8 cellular contexts compared by ENCODE assay signal in the genomic region with DNA sequence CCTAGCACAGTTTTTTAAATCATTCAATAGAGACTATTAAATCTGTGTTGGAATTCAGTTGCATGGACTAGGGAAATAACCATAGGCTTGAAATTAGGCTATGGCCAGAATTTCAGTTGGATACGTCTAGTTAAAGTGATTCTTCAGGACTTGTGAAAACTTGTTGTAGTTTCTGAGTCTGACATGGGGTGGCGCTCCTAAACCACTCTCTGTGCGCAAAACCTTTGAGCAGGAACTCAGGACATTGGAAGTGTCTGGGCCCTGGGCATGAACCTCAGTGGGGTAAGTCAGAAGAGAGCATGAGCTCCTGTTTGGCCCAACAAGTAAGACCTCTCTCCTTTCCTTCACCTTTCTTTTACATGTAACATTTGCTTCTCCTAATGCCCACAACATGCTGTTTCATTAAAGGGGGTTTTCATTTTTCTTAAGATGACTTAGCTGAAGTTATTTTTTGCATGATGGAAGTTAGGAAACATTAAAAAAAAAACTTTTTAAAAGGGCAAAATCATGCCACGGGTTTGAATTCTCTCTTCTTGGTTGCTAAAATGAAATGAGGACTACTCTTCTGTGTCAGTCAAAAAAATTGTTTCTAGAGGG. TPM values are rescaled to one million over a fixed set of nuclear protein-coding genes. Genes with fewer than 3 reads are reported as not detected.
DNase-seq lines count a peak whose midpoint lies in the region; ATAC-seq, FAIRE-seq and TF ChIP-seq lines count a peak whose summit lies in the region.

No MANE protein-coding gene starts in this region.

- H3K79me1 ChIP-seq in H1 (ENCODE audit: low read depth, low read length) = no peaks in the 10 kb centered on the region

- H3K36me3 ChIP-seq in H1 (ENCODE audit: control insufficient read depth in 2 of 4, insufficient read depth in 4 of 4, low read length in 3 of 4) = no peaks in the 10 kb centered on the region

- CTCF ChIA-PET in H1 (lab: Charles Lee; ENCODE audit: partially characterized antibody) = interaction anchor here (0.7 to 2.4 kb wide), 41 partner anchors 8 to 519 kb away, joined by 3 to 58 read pairs (median 4); partner anchors contain the start of genes CCDC190, NUF2 and RGS4

- TF ChIP-seq RAD21 in H1 (IDR thresholded peaks at IDR 0.05 in 1 of 2, conservative IDR thresholded peaks at IDR 0.05 in 1 of 2; ENCODE audit: low read depth in 2 of 2, low read length in 2 of 2) = peak; percentile 99

- H3K4me1 Mint-ChIP-seq in mesothelial cell of epicardium = peaks cover 15% of the 10 kb centered on the region

- H2BK20ac ChIP-seq in H1 (ENCODE audit: low read length) = no peak overlapping the region

- H2AK5ac ChIP-seq in H1 (ENCODE audit: low read depth, low read length) = no peak overlapping the region

- H3K27me3 Mint-ChIP-seq in mesothelial cell of epicardium (ENCODE audit: low read depth) = peaks cover 5% of the 10 kb centered on the region

- H2AFZ ChIP-seq in H1 (ENCODE audit: low read length) = no peak overlapping the region

- ATAC-seq in GM21423 (IDR thresholded peaks at IDR 0.05; ENCODE audit: unreplicated experiment) (no peak), HG03521 (IDR thresholded peaks at IDR 0.05; ENCODE audit: unreplicated experiment) (no peak)

- TF ChIP-seq POLR2A in H1 (IDR thresholded peaks at IDR 0.05; ENCODE audit: control extremely low read depth in 1 of 2, low read depth in 2 of 2, low read length in 2 of 2) = no peak

- 31% methylated on average over 4 of the region's 4 CpGs; no CpG with 5 or more reads in 1 of the 2 experiments for WGBS in H1 (ENCODE audit: extremely low coverage in 1 of 2, insufficient coverage in 1 of 2, insufficient read length in 1 of 2, insufficient replicate concordance in 2 of 2, low coverage in 1 of 2, low lambda C conversion rate in 2 of 2, missing lambda C conversion rate in 1 of 2), 2 experiments

- no peaks in the 10 kb centered on the region for H3K23me2 ChIP-seq in H1 (ENCODE audit: low read depth, low read length)

- H4K91ac ChIP-seq in H1 (replicated peaks; ENCODE audit: insufficient read length, low read length) = no peak overlapping the region

- no peaks in the 10 kb centered on the region for H3K36me3 Mint-ChIP-seq in mesothelial cell of epicardium

- no peaks in the 10 kb centered on the region for H3K9me3 ChIP-seq in H1 (ENCODE audit: insufficient read depth in 2 of 2, low read depth in 1 of 2, low read length in 1 of 2)

- no peak overlapping the region for H3K56ac ChIP-seq in H1 (replicated peaks; ENCODE audit: insufficient read length, low read depth, low read length)

- TF ChIP-seq CTCF in H1 (IDR thresholded peaks at IDR 0.05; ENCODE audit: control extremely low read depth in 1 of 3, insufficient read depth in 1 of 3, low read depth in 1 of 3, low read length in 3 of 3) = peak; percentile 45 to 92 (median 86)
- peak; percentile 66 for TF ChIP-seq CTCF in mesothelial cell of epicardium (IDR thresholded peaks at IDR 0.05; ENCODE audit: unreplicated experiment)

- H3K9ac ChIP-seq in H1 (replicated peaks in 1 of 4; ENCODE audit: extremely low read depth in 1 of 4, low read depth in 3 of 4, low read length in 3 of 4) = no peak overlapping the region

- H3K4me2 ChIP-seq in H1 (ENCODE audit: insufficient read depth in 1 of 2, low read depth in 2 of 2, low read length in 2 of 2) = no peak overlapping the region

- H3K14ac ChIP-seq in H1 (ENCODE audit: insufficient read length) = no peak overlapping the region

- no peak overlapping the region for H2BK12ac ChIP-seq in H1 (ENCODE audit: low read depth, low read length)

- no peak overlapping the region for H2BK120ac ChIP-seq in H1 (replicated peaks; ENCODE audit: low read depth, low read length)

- H3K4me3 ChIP-seq in H1 (ENCODE audit: extremely low read depth in 1 of 4, insufficient read depth in 2 of 4, low read depth in 3 of 4, low read length in 4 of 4) = no peak overlapping the region

- H3K27ac Mint-ChIP-seq in mesothelial cell of epicardium = no peak overlapping the region

- no peak overlapping the region for H3K23ac ChIP-seq in H1 (ENCODE audit: insufficient read length)

- no peak overlapping the region for H3K27ac ChIP-seq in H1 (ENCODE audit: low read depth, low read length)

- peak; percentile 82 for FAIRE-seq in H1 (lab: Jason Lieb, UNC)

- POLR2A ChIA-PET in H1 (lab: Charles Lee; ENCODE audit: partially characterized antibody) = interaction anchor here (0.6 kb wide), 1 partner anchor 8 kb away, joined by 3 read pairs; no protein-coding TSS in a partner anchor

- H4K5ac ChIP-seq in H1 (ENCODE audit: insufficient read length, low read depth, low read length) = no peak overlapping the region

- H4K8ac ChIP-seq in H1 (ENCODE audit: extremely low read depth, insufficient read depth, low read length) = no peak overlapping the region

- H4K20me1 ChIP-seq in H1 (replicated peaks in 1 of 2; ENCODE audit: control insufficient read depth in 1 of 2, insufficient read depth in 2 of 2, low read length in 2 of 2) = no peaks in the 10 kb centered on the region

- no peak overlapping the region for H2BK5ac ChIP-seq in H1 (ENCODE audit: low read depth, low read length)

- H3K79me2 ChIP-seq in H1 (ENCODE audit: control insufficient read depth in 1 of 2, insufficient read depth in 2 of 2, low read length in 2 of 2) = no peaks in the 10 kb centered on the region

- no peak overlapping the region for H2BK15ac ChIP-seq in H1 (ENCODE audit: low read length)

- DNase-seq in SIG-M5 treated with dmso at 0.1 percent for 504 hours (lab: John Stamatoyannopoulos, UW; ENCODE audit: unreplicated experiment) (peak; percentile 52), SIG-M5 (lab: John Stamatoyannopoulos, UW) (no peak), LHCN-M2 (ENCODE audit: low read depth) (peak; percentile 87), RPMI7951 (ENCODE audit: low read depth) (peak; percentile 67), H1 (ENCODE audit: low read depth in 1 of 2, low spot score in 2 of 2) (peak; percentile 31 to 87), mesothelial cell of epicardium (ENCODE audit: low spot score in 2 of 2, unreplicated experiment in 2 of 2) (peak in 1 of 2 experiments; percentile 64)

- H3K4me3 Mint-ChIP-seq in mesothelial cell of epicardium = no peak overlapping the region

- no peak overlapping the region for H3K4ac ChIP-seq in H1 (replicated peaks; ENCODE audit: insufficient read length, low read depth, low read length)

- H3K9me3 Mint-ChIP-seq in mesothelial cell of epicardium = peaks cover 3% of the 10 kb centered on the region

- no peak for TF ChIP-seq EP300 in H1 (IDR thresholded peaks at IDR 0.05; ENCODE audit: borderline replicate concordance in 1 of 2, low read depth in 2 of 2, low read length in 2 of 2)

- H3K27me3 ChIP-seq in H1 (replicated peaks in 1 of 4; ENCODE audit: control insufficient read depth in 3 of 4, extremely low read depth in 1 of 4, insufficient read depth in 3 of 4, low read length in 3 of 4) = no peaks in the 10 kb centered on the region

- no peak overlapping the region for H3K18ac ChIP-seq in H1 (ENCODE audit: extremely low read depth, low read length)

- H3K4me1 ChIP-seq in H1 (replicated peaks in 1 of 4; ENCODE audit: control insufficient read depth in 3 of 4, insufficient read depth in 4 of 4, low read length in 3 of 4) = peaks cover 0 to 3% (median 0%) of the 10 kb centered on the region in 4 experiments; a peak in 2 of 7 replicates

TF ChIP-seq in H1, 55 proteins besides CTCF, POLR2A, EP300 and RAD21 (continues in another document):
- TF ChIP-seq, protein P1, sequence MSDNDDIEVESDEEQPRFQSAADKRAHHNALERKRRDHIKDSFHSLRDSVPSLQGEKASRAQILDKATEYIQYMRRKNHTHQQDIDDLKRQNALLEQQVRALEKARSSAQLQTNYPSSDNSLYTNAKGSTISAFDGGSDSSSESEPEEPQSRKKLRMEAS (IDR thresholded peaks at IDR 0.05) = no peak
- TF ChIP-seq SIN3A (conservative IDR thresholded peaks at IDR 0.05 in 1 of 2, IDR thresholded peaks at IDR 0.05 in 1 of 2; ENCODE audit: low read depth in 1 of 2, low read length in 2 of 2) (no peak), KDM5A (IDR thresholded peaks at IDR 0.05; ENCODE audit: low read length) (no peak), HDAC2 (IDR thresholded peaks at IDR 0.05; ENCODE audit: borderline replicate concordance in 1 of 2, low read depth in 2 of 2, low read length in 2 of 2) (no peak), GTF2F1 (IDR thresholded peaks at IDR 0.05; ENCODE audit: borderline replicate concordance, low read depth, low read length) (no peak), CTBP2 (IDR thresholded peaks at IDR 0.05; ENCODE audit: borderline replicate concordance, insufficient read depth, insufficient read length, low read length) (no peak), KDM1A (IDR thresholded peaks at IDR 0.05; ENCODE audit: borderline replicate concordance, low read length) (no peak), POU5F1 (IDR thresholded peaks at IDR 0.05; ENCODE audit: low read depth, low read length) (no peak), JUND (IDR thresholded peaks at IDR 0.05; ENCODE audit: low read length) (no peak), RBBP5 (IDR thresholded peaks at IDR 0.05; ENCODE audit: borderline replicate concordance, low read depth, low read length) (no peak), CEBPB (IDR thresholded peaks at IDR 0.05; ENCODE audit: low read depth, low read length) (no peak), SRF (IDR thresholded peaks at IDR 0.05; ENCODE audit: low read depth, low read length) (no peak), SP1 (IDR thresholded peaks at IDR 0.05; ENCODE audit: low read depth, low read length) (no peak)
- TF ChIP-seq, protein P2, sequence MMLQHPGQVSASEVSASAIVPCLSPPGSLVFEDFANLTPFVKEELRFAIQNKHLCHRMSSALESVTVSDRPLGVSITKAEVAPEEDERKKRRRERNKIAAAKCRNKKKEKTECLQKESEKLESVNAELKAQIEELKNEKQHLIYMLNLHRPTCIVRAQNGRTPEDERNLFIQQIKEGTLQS (IDR thresholded peaks at IDR 0.05; ENCODE audit: insufficient read depth, low read depth, low read length) = no peak

RNA-seq across cellular contexts. Expression of gene CCDC190, which starts 17.1 kb away (rescaled TPM):
- 11.0 and 13.9 TPM in 2 replicates for total RNA-seq in LHCN-M2 (2014; rRNA removed)
- polyA plus RNA-seq in LHCN-M2 (2012) = 1.4 TPM
- total RNA-seq in RPMI7951 (2014; rRNA removed; shearing (Covaris generic)) = 0.12 and 0.29 TPM in 2 replicates
- total RNA-seq in H1 (2021; fragmentation: NEBNext Ultra II Directional; extraction: Animal tissue kit (Norgen Biotek cat#: 25700)) = not detected in 2 replicates
- polyA plus RNA-seq in H1 (2011; rRNA removed) = not detected in 2 replicates
- polyA plus RNA-seq in H1 (2011; cell fraction: cytosol; rRNA removed) = not detected
- polyA plus RNA-seq in H1 (2011; cell fraction: nucleus; rRNA removed) = not detected
- not detected in 4 replicates for polyA plus RNA-seq in H1 (2012, experiment 1 of 2)
- polyA plus RNA-seq in H1 (2012, experiment 2 of 2) = not detected
- polyA plus RNA-seq in H1 (2013, experiment 1 of 2) = not detected
- polyA plus RNA-seq in H1 (2013, experiment 2 of 2) = not detected
- not detected in 2 replicates for polyA minus RNA-seq in H1 (2011; rRNA and poly(A)+ RNA removed)
- not detected for polyA minus RNA-seq in H1 (2011; cell fraction: cytosol; rRNA and poly(A)+ RNA removed)
- polyA minus RNA-seq in H1 (2011; cell fraction: nucleus; rRNA and poly(A)+ RNA removed) = not detected
- total RNA-seq in mesothelial cell of epicardium = 0.11 to 0.13 TPM in 2 of 3 replicates, not detected in the other
